7 cellular contexts compared by ENCODE assay signal in genomic region chr17:38509008-38509771, GRCh38.
DNase-seq lines count a peak whose midpoint lies in the region; ATAC-seq, FAIRE-seq and TF ChIP-seq lines count a peak whose summit lies in the region.

No MANE protein-coding gene starts in this region.

- H3K27ac Mint-ChIP-seq in activated T-helper 1 cell treated with anti-CD3 and anti-CD28 coated beads, Interleukin-12 subunit alpha, Interleukin-12 subunit beta, Interleukin-2, Interleukin-4 antibody, amounts not matched to agents 30 ng/mL and 10 ng/mL and 1 ng/mL, durations not matched to agents 14 hours and 24 hours and 36 hours: peak overlapping the region; percentile 84
- H3K27ac Mint-ChIP-seq in stimulated activated naive CD8-positive, alpha-beta T cell treated with anti-CD3 and anti-CD28 coated beads, Interleukin-15, amount 100 ng/mL, for 72 hours: peak overlapping the region; percentile 31 to 99

- peaks cover 6% of the 10 kb centered on the region for H3K4me1 Mint-ChIP-seq in activated T-helper 1 cell treated with anti-CD3 and anti-CD28 coated beads, Interleukin-12 subunit alpha, Interleukin-12 subunit beta, Interleukin-2, Interleukin-4 antibody, amounts not matched to agents 30 ng/mL and 10 ng/mL and 1 ng/mL, durations not matched to agents 14 hours and 24 hours and 36 hours (ENCODE audit: low read depth)
- H3K4me1 Mint-ChIP-seq in stimulated activated naive CD8-positive, alpha-beta T cell treated with anti-CD3 and anti-CD28 coated beads, Interleukin-15, amount 100 ng/mL, for 72 hours: peaks cover 16% of the 10 kb centered on the region

- POLR2A ChIA-PET in PC-9 (lab: Charles Lee; ENCODE audit: unreplicated experiment): interaction anchor here (0.6 kb wide), 1 partner anchor 157 kb away, joined by 3 read pairs; the partner anchor contains the start of gene SOCS7

- H2AFZ ChIP-seq in PC-9 (no peak overlapping the region), neural cell (ENCODE audit: low read depth, low read length) (no peak overlapping the region)

- no peaks in the 10 kb centered on the region for H3K4me1 ChIP-seq in PC-9 (replicated peaks; ENCODE audit: insufficient read depth)

- peak overlapping the region; percentile 53 for H3K9ac ChIP-seq in neural cell (ENCODE audit: low read length)

- H3K9me3 ChIP-seq in PC-9 (ENCODE audit: insufficient read depth, low read depth): no peaks in the 10 kb centered on the region
- H3K9me3 ChIP-seq in neural cell (ENCODE audit: low read length): no peaks in the 10 kb centered on the region

- DNase-seq in GM19239 (ENCODE audit: insufficient read length, low spot score) (peak; percentile 96), PC-9 (peak in 1 of 2 experiments; percentile 55), fibroblast of peridontal ligament (ENCODE audit: extremely low read depth) (peak; percentile 88)
- DNase-seq in activated T-helper 1 cell treated with anti-CD3 and anti-CD28 coated beads, Interleukin-12 subunit alpha, Interleukin-12 subunit beta, Interleukin-2, Interleukin-4 antibody, amounts not matched to agents 30 ng/mL and 10 ng/mL and 1 ng/mL, durations not matched to agents 14 hours and 24 hours and 36 hours (ENCODE audit: low spot score): peak; percentile 63
- DNase-seq in stimulated activated naive CD8-positive, alpha-beta T cell treated with anti-CD3 and anti-CD28 coated beads, Interleukin-15, amount 100 ng/mL, for 72 hours: peak; percentile 79 to 83

- peak; percentile 91 for ATAC-seq in stimulated activated naive CD8-positive, alpha-beta T cell treated with anti-CD3 and anti-CD28 coated beads, Interleukin-15, amount 100 ng/mL, for 72 hours
- no peak for ATAC-seq in GM21723 (IDR thresholded peaks at IDR 0.05; ENCODE audit: unreplicated experiment)

- no peak for FAIRE-seq in GM19239 (lab: Jason Lieb, UNC)

- H3K9me2 ChIP-seq in PC-9 (ENCODE audit: insufficient read depth): no peaks in the 10 kb centered on the region
- H3K9me2 ChIP-seq in neural cell (ENCODE audit: insufficient read depth, low read length): no peaks in the 10 kb centered on the region

- H3K27ac ChIP-seq in PC-9 (no peak overlapping the region), neural cell (ENCODE audit: low read length) (no peak overlapping the region)

- TF ChIP-seq RAD21 in neural cell (conservative IDR thresholded peaks at IDR 0.05): peak; percentile 59

- peaks cover 39% of the 10 kb centered on the region for H3K27me3 Mint-ChIP-seq in activated T-helper 1 cell treated with anti-CD3 and anti-CD28 coated beads, Interleukin-12 subunit alpha, Interleukin-12 subunit beta, Interleukin-2, Interleukin-4 antibody, amounts not matched to agents 30 ng/mL and 10 ng/mL and 1 ng/mL, durations not matched to agents 14 hours and 24 hours and 36 hours (ENCODE audit: insufficient read depth)
- peaks cover 53% of the 10 kb centered on the region for H3K27me3 Mint-ChIP-seq in stimulated activated naive CD8-positive, alpha-beta T cell treated with anti-CD3 and anti-CD28 coated beads, Interleukin-15, amount 100 ng/mL, for 72 hours

- no peaks in the 10 kb centered on the region for H3K9me3 Mint-ChIP-seq in activated T-helper 1 cell treated with anti-CD3 and anti-CD28 coated beads, Interleukin-12 subunit alpha, Interleukin-12 subunit beta, Interleukin-2, Interleukin-4 antibody, amounts not matched to agents 30 ng/mL and 10 ng/mL and 1 ng/mL, durations not matched to agents 14 hours and 24 hours and 36 hours
- no peaks in the 10 kb centered on the region for H3K9me3 Mint-ChIP-seq in stimulated activated naive CD8-positive, alpha-beta T cell treated with anti-CD3 and anti-CD28 coated beads, Interleukin-15, amount 100 ng/mL, for 72 hours

- TF ChIP-seq CTCF in PC-9 (conservative IDR thresholded peaks at IDR 0.05): peak; percentile 32; the same call in 1 of the 2 replicates
- TF ChIP-seq CTCF in neural cell (IDR thresholded peaks at IDR 0.05; ENCODE audit: poor library complexity, severe bottlenecking): peak; percentile 83

- peaks cover 1% of the 10 kb centered on the region for H3K36me3 Mint-ChIP-seq in activated T-helper 1 cell treated with anti-CD3 and anti-CD28 coated beads, Interleukin-12 subunit alpha, Interleukin-12 subunit beta, Interleukin-2, Interleukin-4 antibody, amounts not matched to agents 30 ng/mL and 10 ng/mL and 1 ng/mL, durations not matched to agents 14 hours and 24 hours and 36 hours (ENCODE audit: low read depth)

- H4K20me1 ChIP-seq in PC-9 (ENCODE audit: insufficient read depth): no peaks in the 10 kb centered on the region
- H4K20me1 ChIP-seq in neural cell (ENCODE audit: insufficient read depth): no peaks in the 10 kb centered on the region

- no peak overlapping the region for H3K4me3 ChIP-seq in PC-9
- H3K4me3 ChIP-seq in neural cell (ENCODE audit: low read length): peak overlapping the region; percentile 60

- H3K36me3 ChIP-seq in PC-9 (ENCODE audit: low read depth): no peaks in the 10 kb centered on the region
- H3K36me3 ChIP-seq in neural cell (ENCODE audit: insufficient read depth, low read length): no peaks in the 10 kb centered on the region

- H3K79me2 ChIP-seq in PC-9 (ENCODE audit: low read depth) (no peaks in the 10 kb centered on the region), neural cell (replicated peaks; ENCODE audit: insufficient read depth, low read length) (no peaks in the 10 kb centered on the region)

- TF ChIP-seq EP300 in neural cell (conservative IDR thresholded peaks at IDR 0.05; ENCODE audit: poor library complexity, severe bottlenecking): no peak

- H3K27me3 ChIP-seq in PC-9 (ENCODE audit: insufficient read depth, low read depth) (no peaks in the 10 kb centered on the region), neural cell (ENCODE audit: insufficient read depth, low read depth, low read length) (peaks cover 44% of the 10 kb centered on the region)

- CTCF ChIA-PET in PC-9 (lab: Charles Lee): no interaction called here

- H3F3A ChIP-seq in PC-9 (ENCODE audit: insufficient read depth, low read depth) (peaks cover 11% of the 10 kb centered on the region; the same call in 1 of the 2 replicates), neural cell (ENCODE audit: insufficient read depth, low read length, poor library complexity, severe bottlenecking) (no peaks in the 10 kb centered on the region)

- H3K4me3 Mint-ChIP-seq in activated T-helper 1 cell treated with anti-CD3 and anti-CD28 coated beads, Interleukin-12 subunit alpha, Interleukin-12 subunit beta, Interleukin-2, Interleukin-4 antibody, amounts not matched to agents 30 ng/mL and 10 ng/mL and 1 ng/mL, durations not matched to agents 14 hours and 24 hours and 36 hours: peak overlapping the region; percentile 79
- H3K4me3 Mint-ChIP-seq in stimulated activated naive CD8-positive, alpha-beta T cell treated with anti-CD3 and anti-CD28 coated beads, Interleukin-15, amount 100 ng/mL, for 72 hours: peak overlapping the region; percentile 94 to 99

- intact Hi-C loops in PC-9 (cut with micrococcal nuclease; ENCODE audit: unreplicated experiment): loop anchor here (5.0 kb wide), 1 partner anchor 158 kb away; no protein-coding TSS in a partner anchor
- intact Hi-C loops in activated T-helper 1 cell treated with anti-CD3 and anti-CD28 coated beads, Interleukin-12 subunit alpha, Interleukin-12 subunit beta, Interleukin-2, Interleukin-4 antibody, amounts not matched to agents 30 ng/mL and 10 ng/mL and 1 ng/mL, durations not matched to agents 14 hours and 24 hours and 36 hours (cut with micrococcal nuclease): loop anchor here (1.0 kb wide), 1 partner anchor 17 kb away; no protein-coding TSS in a partner anchor

- no peak overlapping the region for H3K4me2 ChIP-seq in PC-9
- no peak overlapping the region for H3K4me2 ChIP-seq in neural cell (ENCODE audit: low read length)

- BruUV-seq in PC-9 (replicated peaks; lab: Mats Ljungman, UMichigan): no TSS peak

TF ChIP-seq in neural cell, 6 proteins besides CTCF, POLR2A, EP300 and RAD21:
- TF ChIP-seq SMC3 (conservative IDR thresholded peaks at IDR 0.05; ENCODE audit: poor library complexity): peak; percentile 30
- no peak for TF ChIP-seq EZH2 (IDR thresholded peaks at IDR 0.05; ENCODE audit: borderline replicate concordance, insufficient read depth, low read length, poor library complexity, severe bottlenecking)
- TF ChIP-seq REST (IDR thresholded peaks at IDR 0.05; ENCODE audit: borderline replicate concordance): no peak
- peak; percentile 35 for TF ChIP-seq TAF1 (IDR thresholded peaks at IDR 0.05; ENCODE audit: low read depth)
- no peak for TF ChIP-seq MXI1 (conservative IDR thresholded peaks at IDR 0.05; ENCODE audit: poor library complexity, severe bottlenecking)
- no peak for TF ChIP-seq POLR2AphosphoS5 (IDR thresholded peaks at IDR 0.05)
